ENCODE assay signal across 20 cellular contexts in genomic region chr1:168842306-168842705, GRCh38.
DNase-seq lines count a peak whose midpoint lies in the region; ATAC-seq, FAIRE-seq and TF ChIP-seq lines count a peak whose summit lies in the region.
"Had no signal": no experiment of that assay in that cellular context is flagged by ENCODE, and none has a peak within 500 bp of the region (broad histone marks: within the 10 kb centered on the region; RNA-seq: fewer than 3 reads in every experiment).

No MANE protein-coding gene starts in this region.

- H3K27ac ChIP-seq in angular gyrus (ENCODE audit: low read depth, low read length) (peak overlapping the region; percentile 38), PC-3 (ENCODE audit: low read length) (no peak overlapping the region)
- H3K27ac ChIP-seq: BLaER1, HL-60 had no signal

- H3K4me2 ChIP-seq in PC-3 (ENCODE audit: low read length), result no peak overlapping the region
- H3K4me2 ChIP-seq: BLaER1, GM23338 had no signal

- CTCF ChIA-PET in PC-3 (lab: Charles Lee), result no interaction called here

- no peak overlapping the region for H3K4me3 ChIP-seq in PC-3 (ENCODE audit: low read length)
- H3K4me3 ChIP-seq: BLaER1, GM23338 had no signal

- H3K9me2 ChIP-seq in PC-3 (replicated peaks; ENCODE audit: low read length), result no peaks in the 10 kb centered on the region

- no TSS peak for BruUV-seq in PC-3 (replicated peaks; lab: Mats Ljungman, UMichigan)

- no peak overlapping the region for H3K27ac Mint-ChIP-seq in stimulated activated effector memory CD8-positive, alpha-beta T cell treated with anti-CD3 and anti-CD28 coated beads, Interleukin-12 subunit alpha, Interleukin-12 subunit beta, amount 100 ng/mL, for 72 hours
- H3K27ac Mint-ChIP-seq: CD14-positive monocyte; CD4-positive, alpha-beta memory T cell; GM23338 had no signal

- no peak overlapping the region for H2AFZ ChIP-seq in PC-3 (ENCODE audit: low read length)

- H3F3A ChIP-seq in PC-3 (ENCODE audit: low read length, unreplicated experiment), result no peaks in the 10 kb centered on the region

- no peaks in the 10 kb centered on the region for H3K27me3 ChIP-seq in PC-3 (ENCODE audit: low read length)
- H3K27me3 ChIP-seq: BLaER1 had no signal

- H3K36me3 ChIP-seq in PC-3 (ENCODE audit: low read depth, low read length), result no peaks in the 10 kb centered on the region
- H3K36me3 ChIP-seq: BLaER1 had no signal

- no peak overlapping the region for H3K4me3 Mint-ChIP-seq in stimulated activated effector memory CD8-positive, alpha-beta T cell treated with anti-CD3 and anti-CD28 coated beads, Interleukin-12 subunit alpha, Interleukin-12 subunit beta, amount 100 ng/mL, for 72 hours
- H3K4me3 Mint-ChIP-seq: CD14-positive monocyte; CD4-positive, alpha-beta memory T cell; GM23338 had no signal

- POLR2A ChIA-PET in PC-3 (lab: Charles Lee; ENCODE audit: unreplicated experiment), result no interaction called here

- peaks cover 15% of the 10 kb centered on the region for H3K4me1 ChIP-seq in PC-3 (ENCODE audit: insufficient read depth, low read length)
- H3K4me1 ChIP-seq: BLaER1 had no signal

- peak; percentile 55 for FAIRE-seq in D721Med (lab: Jason Lieb, UNC)
- FAIRE-seq: H54, HTR-8/SVneo had no signal

- no peaks in the 10 kb centered on the region for H3K9me3 ChIP-seq in PC-3 (ENCODE audit: low read length)

- H3K9ac ChIP-seq in PC-3 (ENCODE audit: low read length), result no peak overlapping the region
- H3K9ac ChIP-seq: BLaER1 had no signal

- no peaks in the 10 kb centered on the region for H3K79me2 ChIP-seq in PC-3 (ENCODE audit: low read length)

- H3K4me1 Mint-ChIP-seq in stimulated activated effector memory CD8-positive, alpha-beta T cell treated with anti-CD3 and anti-CD28 coated beads, Interleukin-12 subunit alpha, Interleukin-12 subunit beta, amount 100 ng/mL, for 72 hours, result no peaks in the 10 kb centered on the region
- H3K4me1 Mint-ChIP-seq: CD14-positive monocyte; CD4-positive, alpha-beta memory T cell had no signal

- H3K36me3 Mint-ChIP-seq in stimulated activated effector memory CD8-positive, alpha-beta T cell treated with anti-CD3 and anti-CD28 coated beads, Interleukin-12 subunit alpha, Interleukin-12 subunit beta, amount 100 ng/mL, for 72 hours, result no peaks in the 10 kb centered on the region
- H3K36me3 Mint-ChIP-seq: CD14-positive monocyte; CD4-positive, alpha-beta memory T cell had no signal

- TF ChIP-seq CTCF in D721Med (IDR thresholded peaks at IDR 0.05; ENCODE audit: insufficient read depth, missing control alignments) (no peak), PC-3 (conservative IDR thresholded peaks at IDR 0.05; ENCODE audit: low read depth, low read length) (no peak)

- no peaks in the 10 kb centered on the region for H3K9me3 Mint-ChIP-seq in stimulated activated effector memory CD8-positive, alpha-beta T cell treated with anti-CD3 and anti-CD28 coated beads, Interleukin-12 subunit alpha, Interleukin-12 subunit beta, amount 100 ng/mL, for 72 hours

- DNase-seq in D721Med (ENCODE audit: insufficient read length, low spot score), result no peak
- DNase-seq in middle frontal gyrus (ENCODE audit: extremely low spot score, low spot score), result peak; percentile 11
- DNase-seq in PC-3, result no peak
- no peak for DNase-seq in stimulated activated effector memory CD8-positive, alpha-beta T cell treated with anti-CD3 and anti-CD28 coated beads, Interleukin-12 subunit alpha, Interleukin-12 subunit beta, amount 100 ng/mL, for 72 hours (ENCODE audit: low spot score in 2 of 2)
- no peak for DNase-seq in HPDE6-E6E7 (ENCODE audit: extremely low spot score)
- DNase-seq: 8988T; CD4-positive, alpha-beta memory T cell; DMS79 treated with DMSO at 0.1 percent for 48 hours; GF-D8; HCEC 1CT; IMR-90 had no signal

- peak; percentile 39 for ATAC-seq in esophagus mucosa
- ATAC-seq in GM21390 (IDR thresholded peaks at IDR 0.05; ENCODE audit: unreplicated experiment), result no peak
- ATAC-seq in PC-3, result no peak
- ATAC-seq in stimulated activated effector memory CD8-positive, alpha-beta T cell treated with anti-CD3 and anti-CD28 coated beads, Interleukin-12 subunit alpha, Interleukin-12 subunit beta, amount 100 ng/mL, for 72 hours, result no peak
- ATAC-seq: GM23338 had no signal

- H4K20me1 ChIP-seq in PC-3 (ENCODE audit: low read length), result no peaks in the 10 kb centered on the region
- H4K20me1 ChIP-seq: BLaER1 had no signal

- intact Hi-C loops in PC-3 (cut with micrococcal nuclease), result loop anchor here (5.0 kb wide), 1 partner anchor 90 kb away; no protein-coding TSS in a partner anchor
